ENCODE assay signal across 23 cellular contexts in genomic region chr4:7369511-7369910, GRCh38.
"Had no signal": no experiment of that assay in that cellular context is flagged by ENCODE, and none has a peak within 500 bp of the region (broad histone marks: within the 10 kb centered on the region; RNA-seq: fewer than 3 reads in every experiment).

No MANE protein-coding gene starts in this region.

- H3K9ac ChIP-seq: SK-N-SH had no signal

- H3K27me3 ChIP-seq: MG63 had no signal

- H3K36me3 ChIP-seq: MG63 had no signal

- H3K4me2 ChIP-seq: SK-N-SH had no signal

- H3K4me3 ChIP-seq: MG63 had no signal

- FAIRE-seq: HepG2, RCC 7860 had no signal

- DNase-seq: IMR-90, Karpas-422, KG1, MG63, NCI-H1092, NCI-H1105 treated with DMSO at 0.1 percent for 48 hours, NCI-H1417 treated with DMSO at 0.1 percent for 48 hours, NCI-H146, NCI-H1694 treated with DMSO at 0.1 percent for 48 hours, NCI-H1930, NCI-H2081, NCI-H2107, NCI-H2227 treated with DMSO at 0.1 percent for 48 hours, NCI-H446, NCI-H510A, NCI-H524 treated with DMSO at 0.1 percent for 48 hours, NCI-H69, NCI-H774, RPMI8226, SHP77, SK-N-SH had no signal

- ATAC-seq: HepG2 had no signal

- H3K9me3 ChIP-seq: MG63, SK-N-SH had no signal
